Comparison of ENCODE assay signal across 2 cellular contexts in genomic region chr6:31630177-31630934, GRCh38.
TF ChIP-seq lines count a peak whose summit lies in the region.

No MANE protein-coding gene starts in this region.

TF ChIP-seq in HCT116, 20 proteins besides CTCF, POLR2A, EP300 and RAD21:
- TF ChIP-seq POLR2AphosphoS5 (IDR thresholded peaks at IDR 0.05; ENCODE audit: low read depth, low read length) (0 out of 2 replicates have a peak, but pooled peaks have one; percentile 10), ELF1 (IDR thresholded peaks at IDR 0.05; ENCODE audit: borderline replicate concordance, low read depth) (no peak)

TF ChIP-seq in H1, 55 proteins besides CTCF, POLR2A, EP300 and RAD21:
- no peak for TF ChIP-seq CHD7 (IDR thresholded peaks at IDR 0.05; ENCODE audit: insufficient replicate concordance, low read length)
- TF ChIP-seq CBX5 (IDR thresholded peaks at IDR 0.05; ENCODE audit: low read depth, low read length) = no peak
- no peak for TF ChIP-seq EZH2 (IDR thresholded peaks at IDR 0.05; ENCODE audit: low read depth, low read length, severe bottlenecking)
- peak; percentile 59; the same call in 1 of the 2 replicates for TF ChIP-seq POLR2AphosphoS5 (IDR thresholded peaks at IDR 0.05; ENCODE audit: low read depth, low read length)
- TF ChIP-seq KDM1A (IDR thresholded peaks at IDR 0.05; ENCODE audit: borderline replicate concordance, low read length) = no peak
- TF ChIP-seq YY1 (IDR thresholded peaks at IDR 0.05; ENCODE audit: low read depth, low read length) = no peak
- TF ChIP-seq SIN3A (conservative IDR thresholded peaks at IDR 0.05 in 1 of 2, IDR thresholded peaks at IDR 0.05 in 1 of 2; ENCODE audit: low read depth in 1 of 2, low read length in 2 of 2) = no peak
